In the genomic region with DNA sequence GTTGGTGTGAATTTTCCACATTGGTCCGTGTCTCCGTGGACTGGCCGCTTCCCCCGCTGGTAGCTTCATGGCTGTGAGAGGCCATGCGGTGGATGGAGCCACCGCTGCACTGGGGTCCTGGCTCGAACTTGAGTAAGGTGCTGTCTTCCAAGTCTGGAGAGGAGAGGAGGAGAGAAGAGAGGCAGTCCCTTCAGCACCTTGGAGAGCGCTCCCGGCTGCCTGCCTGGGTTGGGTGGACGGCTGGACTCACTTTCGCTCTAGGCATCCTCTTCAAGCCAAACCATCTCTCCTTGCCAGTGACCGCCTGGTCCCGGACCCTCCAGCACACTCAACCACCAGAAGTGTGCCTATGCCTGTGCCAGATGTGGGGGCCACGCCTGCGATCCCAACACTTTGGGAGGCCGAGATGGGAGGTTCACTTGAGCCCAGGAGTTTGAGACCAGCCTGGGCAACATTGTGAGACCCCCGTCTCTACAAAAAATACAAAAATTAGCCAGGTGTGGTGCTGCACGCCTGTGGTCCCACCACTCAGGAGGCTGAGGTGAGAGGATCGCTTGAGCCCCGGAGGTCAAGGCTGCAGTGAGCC, we compare ENCODE assay signal across 8 cellular contexts. TPM values are rescaled to one million over a fixed set of nuclear protein-coding genes. Genes with fewer than 3 reads are reported as not detected.
A peak's percentile ranks its signal among the peaks of the same experiment; 100 is the strongest.
DNase-seq lines count a peak whose midpoint lies in the region; ATAC-seq, FAIRE-seq and TF ChIP-seq lines count a peak whose summit lies in the region.

No MANE protein-coding gene starts in this region.

- H3K4me1 ChIP-seq in foreskin keratinocyte (no peaks in the 10 kb centered on the region), small intestine (ENCODE audit: control insufficient read depth in 2 of 2, insufficient read depth in 1 of 2, low read depth in 1 of 2, low read length in 1 of 2) (no peaks in the 10 kb centered on the region)

- no peaks in the 10 kb centered on the region for H3K9me3 ChIP-seq in small intestine (ENCODE audit: control insufficient read depth, low read depth)

- FAIRE-seq in small intestine (lab: Jason Lieb, UNC) = no peak

- in situ Hi-C loops in KBM-7 (cut with MboI; ENCODE audit: low pct_unique_long_range_greater_than_20kb, low sequenced_read_pairs) = loop anchor here (10.0 kb wide), 1 partner anchor 56 kb away; no protein-coding TSS in a partner anchor

- 46 to 52% (median 49%) methylated on average over 20 of the region's 20 CpGs for WGBS in small intestine, 3 donors

- H3K27me3 ChIP-seq in foreskin keratinocyte (peaks cover 36% of the 10 kb centered on the region), small intestine (ENCODE audit: control insufficient read depth in 2 of 2, insufficient read depth in 2 of 2, low read length in 2 of 2) (peaks cover 18 to 19% of the 10 kb centered on the region in 2 donors)

- no peak for TF ChIP-seq CTCF in foreskin keratinocyte (conservative IDR thresholded peaks at IDR 0.05)

- no peak overlapping the region for H3K4me3 ChIP-seq in small intestine (ENCODE audit: low read depth in 1 of 2, low read length in 2 of 2)

- H3K27ac ChIP-seq in foreskin keratinocyte = no peak overlapping the region
- H3K27ac ChIP-seq in small intestine (ENCODE audit: low read depth in 1 of 2, low read length in 1 of 2) = no peak overlapping the region

- peak; percentile 48 for ATAC-seq in foreskin keratinocyte

- no peaks in the 10 kb centered on the region for H3K36me3 ChIP-seq in small intestine (ENCODE audit: control insufficient read depth in 2 of 2, insufficient read depth in 2 of 2, low read length in 2 of 2)

- DNase-seq in AG20443 (ENCODE audit: low spot score) (peak; percentile 91), KBM-7 (peak; percentile 76), foreskin keratinocyte (no peak), small intestine (peak; percentile 22), COLO668 (lab: John Stamatoyannopoulos, UW; ENCODE audit: unreplicated experiment) (no peak), cerebellar cortex (ENCODE audit: low spot score) (no peak), NCI-H748 treated with DMSO at 0.1 percent for 48 hours (lab: John Stamatoyannopoulos, UW) (no peak)
- DNase-seq in activated CD8-positive, alpha-beta memory T cell treated with anti-CD3 and anti-CD28 coated beads for 24 hours = peak; percentile 70

RNA-seq across cellular contexts. Expression of a gene that starts 6.2 kb away (rescaled TPM):
- total RNA-seq in foreskin keratinocyte = not detected in 2 replicates
- not detected in 2 replicates for polyA plus RNA-seq in foreskin keratinocyte
- 1 to 10 TPM in 1 of 3 donors, not detected in 2; 2.4 TPM for polyA plus RNA-seq in small intestine

Comparison
In these comparisons a context has a peak if more than half of its experiments do, and no peak if none do; other contexts are left out.
1. DNase-seq: peak in AG20443 (single experiment), KBM-7 (single experiment), activated CD8-positive, alpha-beta memory T cell treated with anti-CD3 and anti-CD28 coated beads for 24 hours (single experiment) and small intestine (single experiment); none in foreskin keratinocyte (0 of 2), COLO668 (single experiment), cerebellar cortex (single experiment) and NCI-H748 treated with DMSO at 0.1 percent for 48 hours (single experiment).